7 cellular contexts compared by ENCODE assay signal in genomic region chr19:18520848-18521691, GRCh38. TPM values are rescaled to one million over a fixed set of nuclear protein-coding genes. Genes with fewer than 3 reads are reported as not detected.
A peak's percentile ranks its signal among the peaks of the same experiment; 100 is the strongest.
DNase-seq lines count a peak whose midpoint lies in the region; ATAC-seq and TF ChIP-seq lines count a peak whose summit lies in the region.

No MANE protein-coding gene starts in this region.

- peak overlapping the region; percentile 95 for H3K4me3 Mint-ChIP-seq in memory B cell

- ATAC-seq in GM21528 (IDR thresholded peaks at IDR 0.05; ENCODE audit: low FRiP score, unreplicated experiment) = peak; percentile 2
- ATAC-seq in memory B cell (ENCODE audit: low read depth) = peak; percentile 5
- ATAC-seq in GM19467 (IDR thresholded peaks at IDR 0.05; ENCODE audit: unreplicated experiment) = no peak

- H3K9me3 Mint-ChIP-seq in memory B cell = no peaks in the 10 kb centered on the region

- peak overlapping the region; percentile 93 for H3K27ac Mint-ChIP-seq in memory B cell

- peak in 1 of 5 experiments; percentile 3 for TF ChIP-seq CTCF in tibial nerve (IDR thresholded peaks at IDR 0.05)

- no peak for TF ChIP-seq EP300 in tibial nerve (IDR thresholded peaks at IDR 0.05)

- 0% methylated on average over 25 to 33 of the region's 41 CpGs for WGBS in tibial nerve, 2 donors

- H3K4me1 ChIP-seq in SJCRH30 (peaks cover 3% of the 10 kb centered on the region; the same call in 1 of the 2 replicates), tibial nerve (peaks cover 0 to 44% (median 19%) of the 10 kb centered on the region in 4 donors)

- H3K4me3 ChIP-seq in SJCRH30 (peak overlapping the region; percentile 79), tibial nerve (peak overlapping the region; percentile 90 to 99 (median 96))

- H3K27me3 Mint-ChIP-seq in memory B cell = no peaks in the 10 kb centered on the region

- H3K27me3 ChIP-seq in SJCRH30 = no peaks in the 10 kb centered on the region
- H3K27me3 ChIP-seq in tibial nerve = no peaks in the 10 kb centered on the region

- no peaks in the 10 kb centered on the region for H3K9me3 ChIP-seq in SJCRH30 (replicated peaks)
- H3K9me3 ChIP-seq in tibial nerve = no peaks in the 10 kb centered on the region

- peaks cover 12% of the 10 kb centered on the region for H3K4me1 Mint-ChIP-seq in memory B cell

- H3K36me3 ChIP-seq in SJCRH30 (no peaks in the 10 kb centered on the region), tibial nerve (no peaks in the 10 kb centered on the region)

- peak; percentile 7 to 18 for TF ChIP-seq POLR2A in tibial nerve (IDR thresholded peaks at IDR 0.05)

- H3K27ac ChIP-seq in SJCRH30 = no peak overlapping the region; the same call in 1 of the 2 replicates
- peak overlapping the region; percentile 89 for H3K27ac ChIP-seq in cingulate gyrus (ENCODE audit: low read depth, low read length)
- peak overlapping the region; percentile 88 to 99 (median 96) for H3K27ac ChIP-seq in tibial nerve

- no peaks in the 10 kb centered on the region for H3K36me3 Mint-ChIP-seq in memory B cell

- peak in 1 of 2 experiments; percentile 35 for DNase-seq in SJCRH30
- peak; percentile 56 to 58 for DNase-seq in memory B cell (ENCODE audit: low spot score in 2 of 2)
- DNase-seq in tibial nerve (ENCODE audit: low spot score in 2 of 2) = peak in 1 of 2 donors; percentile 62
- no peak for DNase-seq in NCI-H1105 treated with DMSO at 0.1 percent for 48 hours (lab: John Stamatoyannopoulos, UW)

RNA-seq across cellular contexts. Expression of gene ELL, which starts 0.8 kb away (rescaled TPM):
- total RNA-seq in SJCRH30 (2014; rRNA removed; shearing (Covaris generic)) = 9.1 and 10.1 TPM in 2 replicates
- 10 to 100 TPM; 13.8 to 45.9 (median 26.0) TPM for total RNA-seq in tibial nerve

RNA-seq across cellular contexts. Expression of gene FKBP8, which starts 22.3 kb away (rescaled TPM):
- 86.8 and 88.3 TPM in 2 replicates for total RNA-seq in SJCRH30 (2014; rRNA removed; shearing (Covaris generic))
- 100 to 1,000 TPM; 391 to 451 (median 434) TPM for total RNA-seq in tibial nerve

RNA-seq across cellular contexts. Expression of gene KXD1, which starts 36.6 kb away (rescaled TPM):
- total RNA-seq in SJCRH30 (2014; rRNA removed; shearing (Covaris generic)) = 71.0 and 75.8 TPM in 2 replicates
- 100 to 1,000 TPM; 122 to 298 (median 167) TPM for total RNA-seq in tibial nerve

RNA-seq across cellular contexts. Expression of gene UBA52, which starts 50.6 kb away (rescaled TPM):
- total RNA-seq in SJCRH30 (2014; rRNA removed; shearing (Covaris generic)) = 1,236 and 1,352 TPM in 2 replicates
- total RNA-seq in tibial nerve = 100 to 1,000 TPM; 504 to 826 (median 521) TPM
